In genomic region chr7:73557397-73558257, GRCh38 we compare ENCODE assay signal across 1 cellular context.
TF ChIP-seq lines count a peak whose summit lies in the region.

BCL7B (minus strand) TSS chr7:73557690; CDS start chr7:73557578, 112 bp downstream.

TF ChIP-seq in HepG2, 621 proteins besides CTCF, POLR2A, EP300 and RAD21 (continued from another document and continues in another):
- no peak; the same call in 1 of the 2 replicates for TF ChIP-seq ZNF740 (CRISPR knock-in tag; IDR thresholded peaks at IDR 0.05)
- TF ChIP-seq ZNF160 (CRISPR knock-in tag; IDR thresholded peaks at IDR 0.05) = peak; percentile 92
- TF ChIP-seq ZNF678 (CRISPR knock-in tag; IDR thresholded peaks at IDR 0.05) = 0 out of 2 replicates have a peak, but pooled peaks have one; percentile 88
- TF ChIP-seq MLLT10 (CRISPR knock-in tag; IDR thresholded peaks at IDR 0.05) = no peak
- TF ChIP-seq, protein P1, sequence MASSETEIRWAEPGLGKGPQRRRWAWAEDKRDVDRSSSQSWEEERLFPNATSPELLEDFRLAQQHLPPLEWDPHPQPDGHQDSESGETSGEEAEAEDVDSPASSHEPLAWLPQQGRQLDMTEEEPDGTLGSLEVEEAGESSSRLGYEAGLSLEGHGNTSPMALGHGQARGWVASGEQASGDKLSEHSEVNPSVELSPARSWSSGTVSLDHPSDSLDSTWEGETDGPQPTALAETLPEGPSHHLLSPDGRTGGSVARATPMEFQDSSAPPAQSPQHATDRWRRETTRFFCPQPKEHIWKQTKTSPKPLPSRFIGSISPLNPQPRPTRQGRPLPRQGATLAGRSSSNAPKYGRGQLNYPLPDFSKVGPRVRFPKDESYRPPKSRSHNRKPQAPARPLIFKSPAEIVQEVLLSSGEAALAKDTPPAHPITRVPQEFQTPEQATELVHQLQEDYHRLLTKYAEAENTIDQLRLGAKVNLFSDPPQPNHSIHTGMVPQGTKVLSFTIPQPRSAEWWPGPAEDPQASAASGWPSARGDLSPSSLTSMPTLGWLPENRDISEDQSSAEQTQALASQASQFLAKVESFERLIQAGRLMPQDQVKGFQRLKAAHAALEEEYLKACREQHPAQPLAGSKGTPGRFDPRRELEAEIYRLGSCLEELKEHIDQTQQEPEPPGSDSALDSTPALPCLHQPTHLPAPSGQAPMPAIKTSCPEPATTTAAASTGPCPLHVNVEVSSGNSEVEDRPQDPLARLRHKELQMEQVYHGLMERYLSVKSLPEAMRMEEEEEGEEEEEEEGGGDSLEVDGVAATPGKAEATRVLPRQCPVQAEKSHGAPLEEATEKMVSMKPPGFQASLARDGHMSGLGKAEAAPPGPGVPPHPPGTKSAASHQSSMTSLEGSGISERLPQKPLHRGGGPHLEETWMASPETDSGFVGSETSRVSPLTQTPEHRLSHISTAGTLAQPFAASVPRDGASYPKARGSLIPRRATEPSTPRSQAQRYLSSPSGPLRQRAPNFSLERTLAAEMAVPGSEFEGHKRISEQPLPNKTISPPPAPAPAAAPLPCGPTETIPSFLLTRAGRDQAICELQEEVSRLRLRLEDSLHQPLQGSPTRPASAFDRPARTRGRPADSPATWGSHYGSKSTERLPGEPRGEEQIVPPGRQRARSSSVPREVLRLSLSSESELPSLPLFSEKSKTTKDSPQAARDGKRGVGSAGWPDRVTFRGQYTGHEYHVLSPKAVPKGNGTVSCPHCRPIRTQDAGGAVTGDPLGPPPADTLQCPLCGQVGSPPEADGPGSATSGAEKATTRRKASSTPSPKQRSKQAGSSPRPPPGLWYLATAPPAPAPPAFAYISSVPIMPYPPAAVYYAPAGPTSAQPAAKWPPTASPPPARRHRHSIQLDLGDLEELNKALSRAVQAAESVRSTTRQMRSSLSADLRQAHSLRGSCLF (CRISPR knock-in tag; IDR thresholded peaks at IDR 0.05; ENCODE audit: borderline replicate concordance) = peak; percentile 95
- no peak; the same call in 1 of the 2 replicates for TF ChIP-seq ZBTB3 (CRISPR knock-in tag; IDR thresholded peaks at IDR 0.05; ENCODE audit: borderline replicate concordance, low read depth)
- no peak for TF ChIP-seq ZNF652 (CRISPR knock-in tag; IDR thresholded peaks at IDR 0.05; ENCODE audit: borderline replicate concordance, low read depth)
- TF ChIP-seq, protein P2, sequence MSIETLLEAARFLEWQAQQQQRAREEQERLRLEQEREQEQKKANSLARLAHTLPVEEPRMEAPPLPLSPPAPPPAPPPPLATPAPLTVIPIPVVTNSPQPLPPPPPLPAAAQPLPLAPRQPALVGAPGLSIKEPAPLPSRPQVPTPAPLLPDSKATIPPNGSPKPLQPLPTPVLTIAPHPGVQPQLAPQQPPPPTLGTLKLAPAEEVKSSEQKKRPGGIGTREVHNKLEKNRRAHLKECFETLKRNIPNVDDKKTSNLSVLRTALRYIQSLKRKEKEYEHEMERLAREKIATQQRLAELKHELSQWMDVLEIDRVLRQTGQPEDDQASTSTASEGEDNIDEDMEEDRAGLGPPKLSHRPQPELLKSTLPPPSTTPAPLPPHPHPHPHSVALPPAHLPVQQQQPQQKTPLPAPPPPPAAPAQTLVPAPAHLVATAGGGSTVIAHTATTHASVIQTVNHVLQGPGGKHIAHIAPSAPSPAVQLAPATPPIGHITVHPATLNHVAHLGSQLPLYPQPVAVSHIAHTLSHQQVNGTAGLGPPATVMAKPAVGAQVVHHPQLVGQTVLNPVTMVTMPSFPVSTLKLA (IDR thresholded peaks at IDR 0.05) = no peak
- TF ChIP-seq ZNF569 (CRISPR knock-in tag; IDR thresholded peaks at IDR 0.05; ENCODE audit: borderline replicate concordance) = no peak
- peak; percentile 81 for TF ChIP-seq ASH2L (IDR thresholded peaks at IDR 0.05; ENCODE audit: insufficient read length, low read depth, low read length)
- peak; percentile 63 for TF ChIP-seq ETV5 (CRISPR knock-in tag; IDR thresholded peaks at IDR 0.05; ENCODE audit: borderline replicate concordance)
- TF ChIP-seq, protein P3, sequence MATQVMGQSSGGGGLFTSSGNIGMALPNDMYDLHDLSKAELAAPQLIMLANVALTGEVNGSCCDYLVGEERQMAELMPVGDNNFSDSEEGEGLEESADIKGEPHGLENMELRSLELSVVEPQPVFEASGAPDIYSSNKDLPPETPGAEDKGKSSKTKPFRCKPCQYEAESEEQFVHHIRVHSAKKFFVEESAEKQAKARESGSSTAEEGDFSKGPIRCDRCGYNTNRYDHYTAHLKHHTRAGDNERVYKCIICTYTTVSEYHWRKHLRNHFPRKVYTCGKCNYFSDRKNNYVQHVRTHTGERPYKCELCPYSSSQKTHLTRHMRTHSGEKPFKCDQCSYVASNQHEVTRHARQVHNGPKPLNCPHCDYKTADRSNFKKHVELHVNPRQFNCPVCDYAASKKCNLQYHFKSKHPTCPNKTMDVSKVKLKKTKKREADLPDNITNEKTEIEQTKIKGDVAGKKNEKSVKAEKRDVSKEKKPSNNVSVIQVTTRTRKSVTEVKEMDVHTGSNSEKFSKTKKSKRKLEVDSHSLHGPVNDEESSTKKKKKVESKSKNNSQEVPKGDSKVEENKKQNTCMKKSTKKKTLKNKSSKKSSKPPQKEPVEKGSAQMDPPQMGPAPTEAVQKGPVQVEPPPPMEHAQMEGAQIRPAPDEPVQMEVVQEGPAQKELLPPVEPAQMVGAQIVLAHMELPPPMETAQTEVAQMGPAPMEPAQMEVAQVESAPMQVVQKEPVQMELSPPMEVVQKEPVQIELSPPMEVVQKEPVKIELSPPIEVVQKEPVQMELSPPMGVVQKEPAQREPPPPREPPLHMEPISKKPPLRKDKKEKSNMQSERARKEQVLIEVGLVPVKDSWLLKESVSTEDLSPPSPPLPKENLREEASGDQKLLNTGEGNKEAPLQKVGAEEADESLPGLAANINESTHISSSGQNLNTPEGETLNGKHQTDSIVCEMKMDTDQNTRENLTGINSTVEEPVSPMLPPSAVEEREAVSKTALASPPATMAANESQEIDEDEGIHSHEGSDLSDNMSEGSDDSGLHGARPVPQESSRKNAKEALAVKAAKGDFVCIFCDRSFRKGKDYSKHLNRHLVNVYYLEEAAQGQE (IDR thresholded peaks at IDR 0.05; ENCODE audit: borderline replicate concordance in 1 of 2, low read depth in 1 of 2, low read length in 2 of 2) = no peak
- TF ChIP-seq NCOA2 (CRISPR knock-in tag; IDR thresholded peaks at IDR 0.05) = no peak; the same call in 1 of the 2 replicates
- TF ChIP-seq, protein P4, sequence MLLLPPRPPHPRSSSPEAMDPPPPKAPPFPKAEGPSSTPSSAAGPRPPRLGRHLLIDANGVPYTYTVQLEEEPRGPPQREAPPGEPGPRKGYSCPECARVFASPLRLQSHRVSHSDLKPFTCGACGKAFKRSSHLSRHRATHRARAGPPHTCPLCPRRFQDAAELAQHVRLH (CRISPR knock-in tag; IDR thresholded peaks at IDR 0.05; ENCODE audit: borderline replicate concordance, low read depth) = peak; percentile 91; the same call in 1 of the 2 replicates
- TF ChIP-seq ZBTB7A (CRISPR knock-in tag; IDR thresholded peaks at IDR 0.05) = peak; percentile 98
- peak; percentile 12; the same call in 1 of the 2 replicates for TF ChIP-seq KAT8 (CRISPR knock-in tag; IDR thresholded peaks at IDR 0.05)
- peak; percentile 95; the same call in 1 of the 2 replicates for TF ChIP-seq ZNF557 (CRISPR knock-in tag; IDR thresholded peaks at IDR 0.05)
- peak; percentile 79; the same call in 1 of the 2 replicates for TF ChIP-seq HOXD1 (CRISPR knock-in tag; IDR thresholded peaks at IDR 0.05)
- no peak for TF ChIP-seq KMT2B (CRISPR knock-in tag; IDR thresholded peaks at IDR 0.05)
- peak; percentile 90; the same call in 1 of the 2 replicates for TF ChIP-seq ZNF251 (CRISPR knock-in tag; IDR thresholded peaks at IDR 0.05)
- TF ChIP-seq MTA1 (CRISPR knock-in tag; IDR thresholded peaks at IDR 0.05; ENCODE audit: borderline replicate concordance) = peak; percentile 68; the same call in 1 of the 2 replicates
- 0 out of 2 replicates have a peak, but pooled peaks have one; percentile 83 for TF ChIP-seq ZFP36L1 (CRISPR knock-in tag; IDR thresholded peaks at IDR 0.05)
- TF ChIP-seq ZNF562 (CRISPR knock-in tag; IDR thresholded peaks at IDR 0.05; ENCODE audit: borderline replicate concordance) = 0 out of 2 replicates have a peak, but pooled peaks have one; percentile 59
- TF ChIP-seq PRMT3 (CRISPR knock-in tag; IDR thresholded peaks at IDR 0.05; ENCODE audit: borderline replicate concordance, low read depth) = 0 out of 2 replicates have a peak, but pooled peaks have one; percentile 57
- no peak for TF ChIP-seq ATF7 (IDR thresholded peaks at IDR 0.05)
- TF ChIP-seq ATF7 (CRISPR knock-in tag; IDR thresholded peaks at IDR 0.05) = no peak
- TF ChIP-seq ZNF552 (CRISPR knock-in tag; IDR thresholded peaks at IDR 0.05; ENCODE audit: borderline replicate concordance) = peak; percentile 95
- no peak for TF ChIP-seq ZNF382 (CRISPR knock-in tag; IDR thresholded peaks at IDR 0.05; ENCODE audit: borderline replicate concordance)
- peak; percentile 92; the same call in 1 of the 2 replicates for TF ChIP-seq IRF9 (CRISPR knock-in tag; IDR thresholded peaks at IDR 0.05; ENCODE audit: borderline replicate concordance)
- TF ChIP-seq LCORL (IDR thresholded peaks at IDR 0.05) = no peak
- TF ChIP-seq LCORL (CRISPR knock-in tag; IDR thresholded peaks at IDR 0.05) = peak; percentile 72
- TF ChIP-seq ZNF788 (CRISPR knock-in tag; IDR thresholded peaks at IDR 0.05; ENCODE audit: borderline replicate concordance) = peak; percentile 93; the same call in 1 of the 2 replicates
- peak; percentile 56; the same call in 1 of the 2 replicates for TF ChIP-seq SSRP1 (CRISPR knock-in tag; IDR thresholded peaks at IDR 0.05)
- no peak for TF ChIP-seq GTF3A (CRISPR knock-in tag; conservative IDR thresholded peaks at IDR 0.05)
- TF ChIP-seq RXRB (CRISPR knock-in tag; IDR thresholded peaks at IDR 0.05; ENCODE audit: borderline replicate concordance) = peak; percentile 43; the same call in 1 of the 2 replicates
- TF ChIP-seq TOPORS (CRISPR knock-in tag; IDR thresholded peaks at IDR 0.05) = peak; percentile 84
- TF ChIP-seq, protein P5, sequence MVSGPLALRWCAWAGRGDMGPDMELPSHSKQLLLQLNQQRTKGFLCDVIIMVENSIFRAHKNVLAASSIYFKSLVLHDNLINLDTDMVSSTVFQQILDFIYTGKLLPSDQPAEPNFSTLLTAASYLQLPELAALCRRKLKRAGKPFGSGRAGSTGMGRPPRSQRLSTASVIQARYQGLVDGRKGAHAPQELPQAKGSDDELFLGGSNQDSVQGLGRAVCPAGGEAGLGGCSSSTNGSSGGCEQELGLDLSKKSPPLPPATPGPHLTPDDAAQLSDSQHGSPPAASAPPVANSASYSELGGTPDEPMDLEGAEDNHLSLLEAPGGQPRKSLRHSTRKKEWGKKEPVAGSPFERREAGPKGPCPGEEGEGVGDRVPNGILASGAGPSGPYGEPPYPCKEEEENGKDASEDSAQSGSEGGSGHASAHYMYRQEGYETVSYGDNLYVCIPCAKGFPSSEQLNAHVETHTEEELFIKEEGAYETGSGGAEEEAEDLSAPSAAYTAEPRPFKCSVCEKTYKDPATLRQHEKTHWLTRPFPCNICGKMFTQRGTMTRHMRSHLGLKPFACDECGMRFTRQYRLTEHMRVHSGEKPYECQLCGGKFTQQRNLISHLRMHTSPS (CRISPR knock-in tag; IDR thresholded peaks at IDR 0.05; ENCODE audit: low read depth) = peak; percentile 60; the same call in 1 of the 2 replicates
- TF ChIP-seq, protein P6, sequence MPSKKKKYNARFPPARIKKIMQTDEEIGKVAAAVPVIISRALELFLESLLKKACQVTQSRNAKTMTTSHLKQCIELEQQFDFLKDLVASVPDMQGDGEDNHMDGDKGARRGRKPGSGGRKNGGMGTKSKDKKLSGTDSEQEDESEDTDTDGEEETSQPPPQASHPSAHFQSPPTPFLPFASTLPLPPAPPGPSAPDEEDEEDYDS (CRISPR knock-in tag; IDR thresholded peaks at IDR 0.05) = peak; percentile 66
- TF ChIP-seq, protein P7, sequence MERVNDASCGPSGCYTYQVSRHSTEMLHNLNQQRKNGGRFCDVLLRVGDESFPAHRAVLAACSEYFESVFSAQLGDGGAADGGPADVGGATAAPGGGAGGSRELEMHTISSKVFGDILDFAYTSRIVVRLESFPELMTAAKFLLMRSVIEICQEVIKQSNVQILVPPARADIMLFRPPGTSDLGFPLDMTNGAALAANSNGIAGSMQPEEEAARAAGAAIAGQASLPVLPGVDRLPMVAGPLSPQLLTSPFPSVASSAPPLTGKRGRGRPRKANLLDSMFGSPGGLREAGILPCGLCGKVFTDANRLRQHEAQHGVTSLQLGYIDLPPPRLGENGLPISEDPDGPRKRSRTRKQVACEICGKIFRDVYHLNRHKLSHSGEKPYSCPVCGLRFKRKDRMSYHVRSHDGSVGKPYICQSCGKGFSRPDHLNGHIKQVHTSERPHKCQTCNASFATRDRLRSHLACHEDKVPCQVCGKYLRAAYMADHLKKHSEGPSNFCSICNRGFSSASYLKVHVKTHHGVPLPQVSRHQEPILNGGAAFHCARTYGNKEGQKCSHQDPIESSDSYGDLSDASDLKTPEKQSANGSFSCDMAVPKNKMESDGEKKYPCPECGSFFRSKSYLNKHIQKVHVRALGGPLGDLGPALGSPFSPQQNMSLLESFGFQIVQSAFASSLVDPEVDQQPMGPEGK (CRISPR knock-in tag; IDR thresholded peaks at IDR 0.05) = peak; percentile 85
- peak; percentile 99 for TF ChIP-seq MAX (IDR thresholded peaks at IDR 0.05)
- TF ChIP-seq SETDB1 (CRISPR knock-in tag; IDR thresholded peaks at IDR 0.05; ENCODE audit: borderline replicate concordance) = no peak
- 0 out of 2 replicates have a peak, but pooled peaks have one; percentile 34 for TF ChIP-seq MTF2 (CRISPR knock-in tag; IDR thresholded peaks at IDR 0.05; ENCODE audit: borderline replicate concordance)
- peak; percentile 60 for TF ChIP-seq ERF (CRISPR knock-in tag; IDR thresholded peaks at IDR 0.05)
- TF ChIP-seq, protein P8, sequence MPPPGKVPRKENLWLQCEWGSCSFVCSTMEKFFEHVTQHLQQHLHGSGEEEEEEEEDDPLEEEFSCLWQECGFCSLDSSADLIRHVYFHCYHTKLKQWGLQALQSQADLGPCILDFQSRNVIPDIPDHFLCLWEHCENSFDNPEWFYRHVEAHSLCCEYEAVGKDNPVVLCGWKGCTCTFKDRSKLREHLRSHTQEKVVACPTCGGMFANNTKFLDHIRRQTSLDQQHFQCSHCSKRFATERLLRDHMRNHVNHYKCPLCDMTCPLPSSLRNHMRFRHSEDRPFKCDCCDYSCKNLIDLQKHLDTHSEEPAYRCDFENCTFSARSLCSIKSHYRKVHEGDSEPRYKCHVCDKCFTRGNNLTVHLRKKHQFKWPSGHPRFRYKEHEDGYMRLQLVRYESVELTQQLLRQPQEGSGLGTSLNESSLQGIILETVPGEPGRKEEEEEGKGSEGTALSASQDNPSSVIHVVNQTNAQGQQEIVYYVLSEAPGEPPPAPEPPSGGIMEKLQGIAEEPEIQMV (CRISPR knock-in tag; IDR thresholded peaks at IDR 0.05; ENCODE audit: low read depth) = peak; percentile 79
- TF ChIP-seq ZNF660 (CRISPR knock-in tag; IDR thresholded peaks at IDR 0.05; ENCODE audit: borderline replicate concordance, low read depth) = peak; percentile 86; the same call in 1 of the 2 replicates
- TF ChIP-seq ZNF672 (CRISPR knock-in tag; IDR thresholded peaks at IDR 0.05) = no peak
